In genomic region chr16:87602821-87603683, GRCh38 we compare ENCODE assay signal across 12 cellular contexts. TPM values are rescaled to one million over a fixed set of nuclear protein-coding genes. Genes with fewer than 3 reads are reported as not detected.
A peak's percentile ranks its signal among the peaks of the same experiment; 100 is the strongest.
DNase-seq lines count a peak whose midpoint lies in the region; FAIRE-seq and TF ChIP-seq lines count a peak whose summit lies in the region.
"Had no signal": no experiment of that assay in that cellular context is flagged by ENCODE, and none has a peak within 500 bp of the region (broad histone marks: within the 10 kb centered on the region; RNA-seq: fewer than 3 reads in every experiment).

No MANE protein-coding gene starts in this region.

- no peaks in the 10 kb centered on the region for H3K9me3 ChIP-seq in MM.1S (replicated peaks; ENCODE audit: insufficient read depth, low read length)
- H3K9me3 ChIP-seq: vagina had no signal

- peaks cover 50% of the 10 kb centered on the region for H3K27me3 Mint-ChIP-seq in activated T-helper 2 cell treated with anti-CD3 and anti-CD28 coated beads, Interferon-gamma antibody, Interleukin-2, Interleukin-4, amounts not matched to agents 10 μg/mL and 5 μg/mL and 100 μg/mL, durations not matched to agents 14 hours and 24 hours and 36 hours (ENCODE audit: low read depth)
- H3K27me3 Mint-ChIP-seq in immature natural killer cell (ENCODE audit: low read depth in 3 of 3), result peaks cover 11 to 30% (median 27%) of the 10 kb centered on the region in 3 donors

- H3K4me1 ChIP-seq in MM.1S (ENCODE audit: low read length), result no peaks in the 10 kb centered on the region

- H3K4me1 Mint-ChIP-seq in activated T-helper 2 cell treated with anti-CD3 and anti-CD28 coated beads, Interferon-gamma antibody, Interleukin-2, Interleukin-4, amounts not matched to agents 10 μg/mL and 5 μg/mL and 100 μg/mL, durations not matched to agents 14 hours and 24 hours and 36 hours (ENCODE audit: low read depth), result peaks cover 2% of the 10 kb centered on the region
- peaks cover 0 to 12% of the 10 kb centered on the region in 2 donors for H3K4me1 Mint-ChIP-seq in immature natural killer cell

- H3F3A ChIP-seq in MM.1S (ENCODE audit: insufficient read depth, low read length), result no peaks in the 10 kb centered on the region

- DNase-seq in stimulated activated CD4-positive, alpha-beta T cell treated with anti-CD3 and anti-CD28 coated beads, Interleukin-15, amount 100 ng/mL, for 24 hours, result peak; percentile 25
- DNase-seq in stimulated activated CD4-positive, alpha-beta T cell treated with anti-CD3 and anti-CD28 coated beads, Interleukin-1b, Interleukin-23, amount 100 ng/mL, for 48 hours, result no peak
- DNase-seq in activated T-helper 2 cell treated with anti-CD3 and anti-CD28 coated beads, Interferon-gamma antibody, Interleukin-2, Interleukin-4, amounts not matched to agents 10 μg/mL and 5 μg/mL and 100 μg/mL, durations not matched to agents 14 hours and 24 hours and 36 hours (ENCODE audit: low spot score), result no peak
- DNase-seq in immature natural killer cell (no peak), urothelium cell line (ENCODE audit: low spot score) (peak; percentile 54), MM.1S (no peak), GM10266 (ENCODE audit: extremely low spot score) (no peak)
- no peak for DNase-seq in effector CD8-positive, alpha-beta T cell (lab: John Stamatoyannopoulos, UW)

- TF ChIP-seq CTCF in MM.1S (IDR thresholded peaks at IDR 0.05; ENCODE audit: low read length), result no peak
- no peak for TF ChIP-seq CTCF in GM10266 (IDR thresholded peaks at IDR 0.05; ENCODE audit: control insufficient read depth, insufficient read depth, low read depth, missing control alignments)

- no peaks in the 10 kb centered on the region for H3K79me2 ChIP-seq in MM.1S (ENCODE audit: low read length)

- H3K9ac ChIP-seq in MM.1S (ENCODE audit: low read length), result no peak overlapping the region

- no peak overlapping the region for H3K4me2 ChIP-seq in MM.1S (ENCODE audit: low read depth, low read length)

- no peaks in the 10 kb centered on the region for H3K36me3 Mint-ChIP-seq in activated T-helper 2 cell treated with anti-CD3 and anti-CD28 coated beads, Interferon-gamma antibody, Interleukin-2, Interleukin-4, amounts not matched to agents 10 μg/mL and 5 μg/mL and 100 μg/mL, durations not matched to agents 14 hours and 24 hours and 36 hours (ENCODE audit: low read depth)
- H3K36me3 Mint-ChIP-seq in immature natural killer cell, result no peaks in the 10 kb centered on the region

- no peaks in the 10 kb centered on the region for H3K9me2 ChIP-seq in MM.1S (replicated peaks; ENCODE audit: insufficient read depth, low read length)

- H2AFZ ChIP-seq in MM.1S (ENCODE audit: low read length), result no peak overlapping the region

- no peaks in the 10 kb centered on the region for H4K20me1 ChIP-seq in MM.1S (ENCODE audit: insufficient read depth, low read length)

- no peaks in the 10 kb centered on the region for H3K9me3 Mint-ChIP-seq in activated T-helper 2 cell treated with anti-CD3 and anti-CD28 coated beads, Interferon-gamma antibody, Interleukin-2, Interleukin-4, amounts not matched to agents 10 μg/mL and 5 μg/mL and 100 μg/mL, durations not matched to agents 14 hours and 24 hours and 36 hours
- peaks cover 0 to 5% (median 0%) of the 10 kb centered on the region in 6 donors for H3K9me3 Mint-ChIP-seq in immature natural killer cell

- intact Hi-C loops in activated T-helper 2 cell treated with anti-CD3 and anti-CD28 coated beads, Interferon-gamma antibody, Interleukin-2, Interleukin-4, amounts not matched to agents 10 μg/mL and 5 μg/mL and 100 μg/mL, durations not matched to agents 14 hours and 24 hours and 36 hours (cut with micrococcal nuclease), result no loop called here

- no peaks in the 10 kb centered on the region for H3K36me3 ChIP-seq in MM.1S (replicated peaks; ENCODE audit: insufficient read depth, low read length)
- H3K36me3 ChIP-seq: vagina had no signal

- FAIRE-seq in urothelium cell line (lab: Jason Lieb, UNC), result no peak
- FAIRE-seq: H54 had no signal

- no peak overlapping the region for H3K27ac Mint-ChIP-seq in activated T-helper 2 cell treated with anti-CD3 and anti-CD28 coated beads, Interferon-gamma antibody, Interleukin-2, Interleukin-4, amounts not matched to agents 10 μg/mL and 5 μg/mL and 100 μg/mL, durations not matched to agents 14 hours and 24 hours and 36 hours
- no peak overlapping the region for H3K27ac Mint-ChIP-seq in immature natural killer cell

- no peak overlapping the region for H3K4me3 ChIP-seq in MM.1S (ENCODE audit: low read length)
- H3K4me3 ChIP-seq: SK-N-MC, vagina had no signal

- H3K27ac ChIP-seq in MM.1S (ENCODE audit: low read length), result no peak overlapping the region
- H3K27ac ChIP-seq: SK-N-MC, vagina had no signal

- H3K4me3 Mint-ChIP-seq in activated T-helper 2 cell treated with anti-CD3 and anti-CD28 coated beads, Interferon-gamma antibody, Interleukin-2, Interleukin-4, amounts not matched to agents 10 μg/mL and 5 μg/mL and 100 μg/mL, durations not matched to agents 14 hours and 24 hours and 36 hours (ENCODE audit: low read depth), result peak overlapping the region; percentile 23
- peak overlapping the region in 4 of 5 donors; percentile 21 to 57 (median 52) for H3K4me3 Mint-ChIP-seq in immature natural killer cell

- peaks cover 42% of the 10 kb centered on the region for H3K27me3 ChIP-seq in MM.1S (replicated peaks; ENCODE audit: insufficient read depth, low read length)
- H3K27me3 ChIP-seq: vagina had no signal

RNA-seq across cellular contexts. Expression of gene JPH3, which starts 0.7 kb away (rescaled TPM):
- total RNA-seq in activated T-helper 2 cell treated with anti-CD3 and anti-CD28 coated beads, Interferon-gamma antibody, Interleukin-2, Interleukin-4, amounts not matched to agents 10 μg/mL and 5 μg/mL and 100 μg/mL, durations not matched to agents 14 hours and 24 hours and 36 hours, result 0.11 and 0.16 TPM in 2 replicates
- polyA plus RNA-seq in immature natural killer cell, result not detected
- polyA plus RNA-seq: aorta had no signal

Comparison
In these comparisons a context has a peak if more than half of its experiments do, and no peak if none do; other contexts are left out.
1. DNase-seq: peak in stimulated activated CD4-positive, alpha-beta T cell treated with anti-CD3 and anti-CD28 coated beads, Interleukin-15, amount 100 ng/mL, for 24 hours (single experiment) and urothelium cell line (single experiment); none in stimulated activated CD4-positive, alpha-beta T cell treated with anti-CD3 and anti-CD28 coated beads, Interleukin-1b, Interleukin-23, amount 100 ng/mL, for 48 hours (single experiment), activated T-helper 2 cell treated with anti-CD3 and anti-CD28 coated beads, Interferon-gamma antibody, Interleukin-2, Interleukin-4, amounts not matched to agents 10 μg/mL and 5 μg/mL and 100 μg/mL, durations not matched to agents 14 hours and 24 hours and 36 hours (single experiment), immature natural killer cell (0 of 3), effector CD8-positive, alpha-beta T cell (single experiment), MM.1S (single experiment) and GM10266 (single experiment).